Comparison of ENCODE assay signal across 26 cellular contexts in the genomic region with DNA sequence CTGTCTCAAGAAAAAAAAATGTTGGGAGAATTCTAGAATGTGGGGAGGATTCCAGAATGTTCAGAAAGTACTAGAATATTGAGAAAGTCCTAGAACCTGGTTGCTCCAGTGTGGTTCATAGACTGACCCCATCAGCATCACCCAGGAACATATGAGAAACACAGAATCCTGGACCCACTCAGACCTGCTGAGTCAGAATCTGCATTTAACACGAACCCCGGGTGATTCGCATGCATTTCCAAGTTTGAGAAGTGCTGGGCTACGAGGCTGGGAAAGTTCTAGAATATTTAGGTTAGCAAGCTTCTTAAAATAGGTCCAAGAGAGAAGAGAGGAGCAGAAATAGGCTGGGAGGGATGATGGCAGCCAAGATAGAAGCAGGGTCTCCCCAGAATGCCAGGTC. TPM values are rescaled to one million over a fixed set of nuclear protein-coding genes. Genes with fewer than 3 reads are reported as not detected.
"Had no signal": no experiment of that assay in that cellular context is flagged by ENCODE, and none has a peak within 500 bp of the region (broad histone marks: within the 10 kb centered on the region; RNA-seq: fewer than 3 reads in every experiment).

No MANE protein-coding gene starts in this region.

- ATAC-seq: heart right ventricle, left lung, lower lobe of right lung, natural killer cell, right cardiac atrium had no signal

- H3K4me3 ChIP-seq: breast epithelium, esophagus muscularis mucosa, heart right ventricle, left lung, lower lobe of right lung, spleen, thoracic aorta, upper lobe of left lung, vagina had no signal

- DNase-seq: activated B cell treated with CpG ODN at 0.5 μM for 24 hours; activated CD4-positive, alpha-beta T cell treated with anti-CD3 and anti-CD28 coated beads, Interleukin-2, amount 50 U/mL, for 48 hours; activated naive CD4-positive, alpha-beta T cell treated with Interleukin-2 at 50 U/mL for 16 hours; activated T-cell treated with anti-CD3 and anti-CD28 coated beads, Interleukin-2, amount 50 U/mL, for 48 hours; amygdala; central memory CD4-positive, alpha-beta T cell; endodermal cell; foreskin melanocyte; heart right ventricle; mesenchymal stem cell; natural killer cell; stimulated activated naive CD4-positive, alpha-beta T cell treated with Interleukin-2 at 50 U/mL for 16 hours; T-helper 1 cell had no signal

- H3K36me3 ChIP-seq: breast epithelium, left lung, thoracic aorta, upper lobe of left lung, vagina had no signal

- H3K9me3 Mint-ChIP-seq: activated B cell treated with CpG ODN at 0.5 μM for 24 hours; dendritic cell treated with granulocyte-macrophage colony-stimulating factor and Interleukin-4, amounts not matched to agents 40 ng/mL and 50 ng/mL, for 4 days; endodermal cell; natural killer cell; T-helper 2 cell treated with Interferon-gamma antibody and Interleukin-4, amounts not matched to agents 5 μg/mL and 100 μg/mL, for 36 hours had no signal

- H3K4me3 Mint-ChIP-seq: activated B cell treated with CpG ODN at 0.5 μM for 24 hours; dendritic cell treated with granulocyte-macrophage colony-stimulating factor and Interleukin-4, amounts not matched to agents 40 ng/mL and 50 ng/mL, for 4 days; endodermal cell; natural killer cell; T-helper 2 cell treated with Interferon-gamma antibody and Interleukin-4, amounts not matched to agents 5 μg/mL and 100 μg/mL, for 36 hours had no signal

- H3K27ac Mint-ChIP-seq: activated B cell treated with CpG ODN at 0.5 μM for 24 hours; dendritic cell treated with granulocyte-macrophage colony-stimulating factor and Interleukin-4, amounts not matched to agents 40 ng/mL and 50 ng/mL, for 4 days; endodermal cell; natural killer cell; T-helper 2 cell treated with Interferon-gamma antibody and Interleukin-4, amounts not matched to agents 5 μg/mL and 100 μg/mL, for 36 hours had no signal

- H3K36me3 Mint-ChIP-seq: natural killer cell had no signal

- H3K9me3 ChIP-seq: breast epithelium, esophagus muscularis mucosa, heart right ventricle, left lung, lower lobe of right lung, spleen, thoracic aorta, upper lobe of left lung, vagina had no signal

- H3K27ac ChIP-seq: breast epithelium, esophagus muscularis mucosa, heart right ventricle, left lung, spleen, thoracic aorta, vagina had no signal

- H3K27me3 ChIP-seq: breast epithelium, esophagus muscularis mucosa, heart right ventricle, left lung, spleen, upper lobe of left lung, vagina had no signal

RNA-seq across cellular contexts. Expression of a gene that starts 30.6 kb away (rescaled TPM):
- total RNA-seq: breast epithelium, esophagus muscularis mucosa, glomerular endothelial cell, heart right ventricle, kidney epithelial cell, lower lobe of right lung, right cardiac atrium, thoracic aorta, vagina had no signal
- polyA plus RNA-seq: heart right ventricle, right cardiac atrium had no signal
